ENCODE assay signal across 15 cellular contexts in genomic region chr13:112636401-112636975, GRCh38. TPM values are rescaled to one million over a fixed set of nuclear protein-coding genes. Genes with fewer than 3 reads are reported as not detected.
DNase-seq lines count a peak whose midpoint lies in the region; FAIRE-seq and TF ChIP-seq lines count a peak whose summit lies in the region.
"Had no signal": no experiment of that assay in that cellular context is flagged by ENCODE, and none has a peak within 500 bp of the region (broad histone marks: within the 10 kb centered on the region; RNA-seq: fewer than 3 reads in every experiment).

No MANE protein-coding gene starts in this region.

- no peaks in the 10 kb centered on the region for H3K79me2 ChIP-seq in H1 (ENCODE audit: control insufficient read depth in 1 of 2, insufficient read depth in 2 of 2, low read length in 2 of 2)

- no peak overlapping the region for H3K4ac ChIP-seq in H1 (replicated peaks; ENCODE audit: insufficient read length, low read depth, low read length)
- H3K4ac ChIP-seq in mesenchymal stem cell (ENCODE audit: low read depth in 1 of 2, low read length in 2 of 2): no peak overlapping the region

- 89% methylated on average over 19 of the region's 19 CpGs; no CpG with 5 or more reads in 1 of the 2 experiments for WGBS in H1 (ENCODE audit: extremely low coverage in 1 of 2, insufficient coverage in 1 of 2, insufficient read length in 1 of 2, insufficient replicate concordance in 2 of 2, low coverage in 1 of 2, low lambda C conversion rate in 2 of 2, missing lambda C conversion rate in 1 of 2), 2 experiments
- 96% methylated on average over 19 of the region's 19 CpGs for WGBS in mesenchymal stem cell

- no peak for TF ChIP-seq EP300 in H1 (IDR thresholded peaks at IDR 0.05; ENCODE audit: borderline replicate concordance in 1 of 2, low read depth in 2 of 2, low read length in 2 of 2)

- H3K23ac ChIP-seq in H1 (ENCODE audit: insufficient read length) (no peak overlapping the region), mesenchymal stem cell (ENCODE audit: low read length in 2 of 2) (no peak overlapping the region)

- H2AFZ ChIP-seq in H1 (ENCODE audit: low read length) (no peak overlapping the region), mesenchymal stem cell (ENCODE audit: low read depth, low read length) (no peak overlapping the region)
- H2AFZ ChIP-seq: GM23248 had no signal

- no peaks in the 10 kb centered on the region for H4K20me1 ChIP-seq in H1 (replicated peaks in 1 of 2; ENCODE audit: control insufficient read depth in 1 of 2, insufficient read depth in 2 of 2, low read length in 2 of 2)
- H4K20me1 ChIP-seq: BLaER1 had no signal

- H3K4me3 ChIP-seq in right atrium auricular region (no peak overlapping the region), H1 (ENCODE audit: extremely low read depth in 1 of 4, insufficient read depth in 2 of 4, low read depth in 3 of 4, low read length in 4 of 4) (no peak overlapping the region), mesenchymal stem cell (ENCODE audit: insufficient read depth in 1 of 2, low read depth in 1 of 2, low read length in 2 of 2) (no peak overlapping the region)
- H3K4me3 ChIP-seq: BLaER1, GM23248, HAP-1 had no signal

- intact Hi-C loops in cardiac septum (cut with DNase I): no loop called here

- no peak overlapping the region for H3K27ac ChIP-seq in right atrium auricular region
- no peak overlapping the region for H3K27ac ChIP-seq in H1 (ENCODE audit: low read depth, low read length)
- no peak overlapping the region for H3K27ac ChIP-seq in mesenchymal stem cell (ENCODE audit: low read length, poor library complexity, severe bottlenecking)
- H3K27ac ChIP-seq: BLaER1, GM23248 had no signal

- H4K5ac ChIP-seq in H1 (ENCODE audit: insufficient read length, low read depth, low read length): no peak overlapping the region

- 0 out of 2 replicates have a peak overlapping the region, but pooled peaks have one; percentile 46 for H2BK15ac ChIP-seq in H1 (ENCODE audit: low read length)
- H2BK15ac ChIP-seq in mesenchymal stem cell (ENCODE audit: low read depth, poor library complexity, severe bottlenecking): peak overlapping the region; percentile 17

- H2AK5ac ChIP-seq in H1 (ENCODE audit: low read depth, low read length) (peak overlapping the region; percentile 68; the same call in 1 of the 2 replicates), mesenchymal stem cell (ENCODE audit: low read length, severe bottlenecking) (no peak overlapping the region)

- no peak overlapping the region for H2BK20ac ChIP-seq in H1 (ENCODE audit: low read length)

- no peak overlapping the region for H3K56ac ChIP-seq in H1 (replicated peaks; ENCODE audit: insufficient read length, low read depth, low read length)

- H3K79me1 ChIP-seq in H1 (ENCODE audit: low read depth, low read length) (no peaks in the 10 kb centered on the region), mesenchymal stem cell (replicated peaks; ENCODE audit: low read length, poor library complexity, severe bottlenecking) (no peaks in the 10 kb centered on the region)

- H4K8ac ChIP-seq in H1 (ENCODE audit: extremely low read depth, insufficient read depth, low read length) (no peak overlapping the region), mesenchymal stem cell (ENCODE audit: low read length) (no peak overlapping the region)

- H3K36me3 ChIP-seq in right atrium auricular region: no peaks in the 10 kb centered on the region
- no peaks in the 10 kb centered on the region for H3K36me3 ChIP-seq in H1 (ENCODE audit: control insufficient read depth in 2 of 4, insufficient read depth in 4 of 4, low read length in 3 of 4)
- H3K36me3 ChIP-seq in mesenchymal stem cell (ENCODE audit: control insufficient read depth in 1 of 2, insufficient read depth in 2 of 2, low read depth in 1 of 2, low read length in 2 of 2): no peaks in the 10 kb centered on the region
- H3K36me3 ChIP-seq: BLaER1, HAP-1 had no signal

- peaks cover 0 to 3% of the 10 kb centered on the region in 2 donors for H3K27me3 ChIP-seq in right atrium auricular region
- H3K27me3 ChIP-seq in H1 (replicated peaks in 1 of 4; ENCODE audit: control insufficient read depth in 3 of 4, extremely low read depth in 1 of 4, insufficient read depth in 3 of 4, low read length in 3 of 4): peaks cover 0 to 6% (median 0%) of the 10 kb centered on the region in 4 experiments; a peak in 3 of 7 replicates
- peaks cover 50 to 71% of the 10 kb centered on the region in 2 experiments for H3K27me3 ChIP-seq in mesenchymal stem cell (ENCODE audit: control insufficient read depth in 1 of 2, insufficient read depth in 1 of 2, low read length in 2 of 2)
- H3K27me3 ChIP-seq: BLaER1 had no signal

- no peaks in the 10 kb centered on the region for H3K23me2 ChIP-seq in H1 (ENCODE audit: low read depth, low read length)

- no peak for TF ChIP-seq RAD21 in H1 (IDR thresholded peaks at IDR 0.05 in 1 of 2, conservative IDR thresholded peaks at IDR 0.05 in 1 of 2; ENCODE audit: low read depth in 2 of 2, low read length in 2 of 2)

- H3K9ac ChIP-seq in H1 (replicated peaks in 1 of 4; ENCODE audit: extremely low read depth in 1 of 4, low read depth in 3 of 4, low read length in 3 of 4) (no peak overlapping the region), mesenchymal stem cell (ENCODE audit: low read length) (no peak overlapping the region)
- H3K9ac ChIP-seq: BLaER1, GM23248 had no signal

- no peak for TF ChIP-seq POLR2A in H1 (IDR thresholded peaks at IDR 0.05; ENCODE audit: control extremely low read depth in 1 of 2, low read depth in 2 of 2, low read length in 2 of 2)

- H2BK5ac ChIP-seq in H1 (ENCODE audit: low read depth, low read length) (no peak overlapping the region), mesenchymal stem cell (ENCODE audit: low read depth, low read length, poor library complexity, severe bottlenecking) (no peak overlapping the region)

- no peaks in the 10 kb centered on the region for H3K4me1 ChIP-seq in right atrium auricular region
- peaks cover 0 to 14% (median 8%) of the 10 kb centered on the region in 4 experiments; a peak in 6 of 7 replicates for H3K4me1 ChIP-seq in H1 (replicated peaks in 1 of 4; ENCODE audit: control insufficient read depth in 3 of 4, insufficient read depth in 4 of 4, low read length in 3 of 4)
- H3K4me1 ChIP-seq in mesenchymal stem cell (ENCODE audit: control insufficient read depth, insufficient read depth, low read depth, low read length): peaks cover 4% of the 10 kb centered on the region
- H3K4me1 ChIP-seq: HAP-1 had no signal

- H2BK120ac ChIP-seq in H1 (replicated peaks; ENCODE audit: low read depth, low read length) (no peak overlapping the region), mesenchymal stem cell (ENCODE audit: low read depth, low read length) (no peak overlapping the region)

- H3K9me3 ChIP-seq in right atrium auricular region: no peaks in the 10 kb centered on the region
- H3K9me3 ChIP-seq in H1 (ENCODE audit: insufficient read depth in 2 of 2, low read depth in 1 of 2, low read length in 1 of 2): no peaks in the 10 kb centered on the region
- H3K9me3 ChIP-seq in mesenchymal stem cell (ENCODE audit: control insufficient read depth, low read length): no peaks in the 10 kb centered on the region
- H3K9me3 ChIP-seq: BLaER1, Caco-2, HAP-1 had no signal

- H3K4me2 ChIP-seq in H1 (ENCODE audit: insufficient read depth in 1 of 2, low read depth in 2 of 2, low read length in 2 of 2): no peak overlapping the region
- no peak overlapping the region for H3K4me2 ChIP-seq in mesenchymal stem cell (ENCODE audit: low read length, poor library complexity, severe bottlenecking)

- CTCF ChIA-PET in H1 (lab: Charles Lee; ENCODE audit: partially characterized antibody): interaction anchor here (0.7 to 1.5 kb wide), 7 partner anchors 8 to 126 kb away, joined by 3 to 4 read pairs (median 3); no protein-coding TSS in a partner anchor

- no peak for FAIRE-seq in H1 (lab: Jason Lieb, UNC)

- H2BK12ac ChIP-seq in H1 (ENCODE audit: low read depth, low read length) (0 out of 2 replicates have a peak overlapping the region, but pooled peaks have one; percentile 60), mesenchymal stem cell (ENCODE audit: low read length in 2 of 2) (no peak overlapping the region)

- POLR2A ChIA-PET in H1 (lab: Charles Lee; ENCODE audit: partially characterized antibody): interaction anchor here (0.5 kb wide), 1 partner anchor 688 kb away, joined by 4 read pairs; no protein-coding TSS in a partner anchor

- TF ChIP-seq CTCF in right atrium auricular region (IDR thresholded peaks at IDR 0.05): no peak
- TF ChIP-seq CTCF in H1 (IDR thresholded peaks at IDR 0.05; ENCODE audit: control extremely low read depth in 1 of 3, insufficient read depth in 1 of 3, low read depth in 1 of 3, low read length in 3 of 3): no peak

- H4K91ac ChIP-seq in H1 (replicated peaks; ENCODE audit: insufficient read length, low read length): no peak overlapping the region
- no peak overlapping the region for H4K91ac ChIP-seq in mesenchymal stem cell (ENCODE audit: low read length)

- no peak overlapping the region for H3K14ac ChIP-seq in H1 (ENCODE audit: insufficient read length)
- peak overlapping the region in 1 of 2 experiments; percentile 26 for H3K14ac ChIP-seq in mesenchymal stem cell (ENCODE audit: low read length in 2 of 2)

- DNase-seq in cardiac septum (ENCODE audit: low spot score): peak; percentile 17
- DNase-seq in right atrium auricular region (ENCODE audit: low spot score): no peak
- no peak for DNase-seq in H1 (ENCODE audit: low read depth in 1 of 2, low spot score in 2 of 2)
- no peak for DNase-seq in mesenchymal stem cell
- DNase-seq in germinal center (ENCODE audit: low spot score): no peak
- no peak for DNase-seq in NCI-H510A (lab: John Stamatoyannopoulos, UW)
- no peak for DNase-seq in epidermal melanocyte (ENCODE audit: insufficient read length, low spot score)
- DNase-seq: 8988T; AML-193; Caco-2; CD8-positive, alpha-beta memory T cell; DND-41; GM23248 had no signal

- H3K18ac ChIP-seq in H1 (ENCODE audit: extremely low read depth, low read length) (no peak overlapping the region), mesenchymal stem cell (ENCODE audit: low read depth in 1 of 2, low read length in 2 of 2) (peak overlapping the region in 1 of 2 experiments; percentile 6)

RNA-seq across cellular contexts. Expression of gene TUBGCP3, which starts 48.5 kb away (rescaled TPM):
- total RNA-seq in cardiac septum: 20.7 TPM
- total RNA-seq in right atrium auricular region: 10 to 100 TPM in 1 of 2 donors, 1 to 10 TPM in 1; 9.8 to 14.7 TPM
- 31.7 and 35.8 TPM in 2 replicates for total RNA-seq in H1 (2021; fragmentation: NEBNext Ultra II Directional; extraction: Animal tissue kit (Norgen Biotek cat#: 25700))
- polyA plus RNA-seq in H1 (2011; rRNA removed): 27.0 and 38.0 TPM in 2 replicates
- polyA plus RNA-seq in H1 (2011; cell fraction: cytosol; rRNA removed): 33.1 TPM
- polyA plus RNA-seq in H1 (2011; cell fraction: nucleus; rRNA removed): 51.5 TPM
- polyA plus RNA-seq in H1 (2012, experiment 1 of 2): 19.6 to 23.2 TPM (median 21.4 TPM) in 4 replicates
- polyA plus RNA-seq in H1 (2012, experiment 2 of 2): 3.8 TPM
- 14.6 TPM for polyA plus RNA-seq in H1 (2013, experiment 1 of 2)
- polyA plus RNA-seq in H1 (2013, experiment 2 of 2): 16.1 TPM
- 46.5 and 47.2 TPM in 2 replicates for polyA minus RNA-seq in H1 (2011; rRNA and poly(A)+ RNA removed)
- polyA minus RNA-seq in H1 (2011; cell fraction: cytosol; rRNA and poly(A)+ RNA removed): 17.2 TPM
- 79.7 TPM for polyA minus RNA-seq in H1 (2011; cell fraction: nucleus; rRNA and poly(A)+ RNA removed)
- polyA plus RNA-seq in mesenchymal stem cell (2013, experiment 1 of 2): 10.0 TPM
- polyA plus RNA-seq in mesenchymal stem cell (2013, experiment 2 of 2): 11.2 TPM

RNA-seq across cellular contexts. Expression of gene ATP11A, which starts 53.4 kb away (rescaled TPM):
- total RNA-seq in cardiac septum: 96.5 TPM
- 10 to 100 TPM; 31.8 to 48.6 TPM for total RNA-seq in right atrium auricular region
- total RNA-seq in H1 (2021; fragmentation: NEBNext Ultra II Directional; extraction: Animal tissue kit (Norgen Biotek cat#: 25700)): 72.9 and 78.5 TPM in 2 replicates
- polyA plus RNA-seq in H1 (2011; rRNA removed): 28.8 and 30.7 TPM in 2 replicates
- 14.9 TPM for polyA plus RNA-seq in H1 (2011; cell fraction: cytosol; rRNA removed)
- 83.2 TPM for polyA plus RNA-seq in H1 (2011; cell fraction: nucleus; rRNA removed)
- polyA plus RNA-seq in H1 (2012, experiment 1 of 2): 31.1 to 42.5 TPM (median 35.7 TPM) in 4 replicates
- polyA plus RNA-seq in H1 (2012, experiment 2 of 2): 4.6 TPM
- polyA plus RNA-seq in H1 (2013, experiment 1 of 2): 30.6 TPM
- 28.1 TPM for polyA plus RNA-seq in H1 (2013, experiment 2 of 2)
- 35.6 and 46.4 TPM in 2 replicates for polyA minus RNA-seq in H1 (2011; rRNA and poly(A)+ RNA removed)
- 49.0 TPM for polyA minus RNA-seq in H1 (2011; cell fraction: cytosol; rRNA and poly(A)+ RNA removed)
- 68.1 TPM for polyA minus RNA-seq in H1 (2011; cell fraction: nucleus; rRNA and poly(A)+ RNA removed)
- 8.0 TPM for polyA plus RNA-seq in mesenchymal stem cell (2013, experiment 1 of 2)
- polyA plus RNA-seq in mesenchymal stem cell (2013, experiment 2 of 2): 8.2 TPM
